Comparison of ENCODE assay signal across 20 cellular contexts in the genomic region with DNA sequence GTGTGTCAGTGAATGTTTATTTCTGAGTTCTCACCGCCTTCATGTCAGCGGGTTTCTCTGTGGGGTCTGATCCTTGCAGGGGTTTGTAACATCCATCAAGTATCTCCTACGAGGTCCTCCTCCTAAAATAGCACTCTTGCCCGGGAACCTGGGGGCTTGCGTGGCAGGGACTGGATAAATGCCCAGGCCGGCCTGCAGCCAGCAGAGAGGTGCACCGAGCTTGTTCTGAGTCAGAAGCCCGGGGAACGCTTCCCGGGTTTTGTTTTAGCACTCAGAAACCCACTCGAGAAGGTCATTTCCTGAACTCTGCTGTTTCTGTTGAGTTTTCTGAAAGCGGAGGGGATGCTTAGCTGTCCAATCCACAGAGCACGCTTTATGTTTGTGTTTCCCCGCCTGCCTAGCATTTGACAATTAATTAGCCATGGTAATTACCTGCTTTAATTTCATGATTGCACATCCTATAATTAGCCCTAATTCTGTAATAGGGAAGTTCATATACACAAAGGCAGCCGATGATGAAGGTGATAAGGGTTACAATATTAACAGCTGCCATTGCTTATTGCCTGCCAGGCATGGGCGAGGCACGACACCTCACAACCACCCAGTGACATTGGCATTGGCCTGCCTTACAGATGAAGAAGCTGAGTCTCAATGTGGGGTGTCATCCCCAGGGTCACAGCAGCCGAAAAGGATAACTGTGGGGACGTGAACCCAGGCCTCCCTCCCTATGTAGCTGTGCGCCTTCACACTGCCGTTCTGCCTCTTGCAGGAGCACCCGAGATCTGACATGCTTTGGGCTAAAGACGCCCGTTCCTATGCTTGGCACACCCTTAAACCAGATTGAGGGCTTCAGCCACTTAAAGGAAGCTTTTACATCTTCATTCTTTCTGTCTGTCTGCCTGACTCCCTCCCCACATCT.
DNase-seq lines count a peak whose midpoint lies in the region; FAIRE-seq and TF ChIP-seq lines count a peak whose summit lies in the region.
"Had no signal": no experiment of that assay in that cellular context is flagged by ENCODE, and none has a peak within 500 bp of the region (broad histone marks: within the 10 kb centered on the region; RNA-seq: fewer than 3 reads in every experiment).

No MANE protein-coding gene starts in this region.

- no peak overlapping the region for H3K27ac ChIP-seq in fibroblast of lung (ENCODE audit: insufficient read depth, low read length)
- H3K27ac ChIP-seq: neural progenitor cell, Peyer's patch, suprapubic skin had no signal

- no peaks in the 10 kb centered on the region for H3K27me3 ChIP-seq in fibroblast of lung (ENCODE audit: control insufficient read depth, insufficient read depth, low read length)
- H3K27me3 ChIP-seq: neural progenitor cell, Peyer's patch, suprapubic skin had no signal

- no peak overlapping the region for H2AFZ ChIP-seq in fibroblast of lung (ENCODE audit: low read length)
- H2AFZ ChIP-seq: neural progenitor cell had no signal

- no peaks in the 10 kb centered on the region for H4K20me1 ChIP-seq in fibroblast of lung (ENCODE audit: control insufficient read depth, extremely low read depth, insufficient read depth, low read length)

- no peak for FAIRE-seq in GM12891 (lab: Jason Lieb, UNC)
- FAIRE-seq: H54 had no signal

- peak overlapping the region; percentile 51 for H3K4me2 ChIP-seq in fibroblast of lung (ENCODE audit: extremely low read depth, insufficient read depth, low read length)
- H3K4me2 ChIP-seq: neural progenitor cell, smooth muscle cell had no signal

- H3K36me3 ChIP-seq in fibroblast of lung (ENCODE audit: control insufficient read depth, insufficient read depth, low read length): no peaks in the 10 kb centered on the region
- H3K36me3 ChIP-seq: neural progenitor cell, Peyer's patch, suprapubic skin had no signal

- TF ChIP-seq POLR2A in GM12891 (IDR thresholded peaks at IDR 0.05; ENCODE audit: low read depth, low read length): no peak

- DNase-seq in COR-L47 (lab: John Stamatoyannopoulos, UW): peak; percentile 87
- peak; percentile 9 for DNase-seq in NCI-H446 treated with DMSO at 0.1 percent for 48 hours (lab: John Stamatoyannopoulos, UW)
- peak; percentile 43 to 79 for DNase-seq in fibroblast of lung (ENCODE audit: low read depth in 2 of 2)
- DNase-seq in occipital lobe (lab: John Stamatoyannopoulos, UW): peak; percentile 12
- DNase-seq in NCI-H2227 (lab: John Stamatoyannopoulos, UW; ENCODE audit: unreplicated experiment): no peak
- no peak for DNase-seq in NCI-H526 treated with DMSO at 0.1 percent for 48 hours (lab: John Stamatoyannopoulos, UW)
- DNase-seq in inferior parietal cortex (ENCODE audit: extremely low spot score): no peak
- no peak for DNase-seq in GM12891 (ENCODE audit: insufficient read length, low spot score)
- DNase-seq: ACHN; activated CD4-positive, alpha-beta T cell treated with anti-CD3 and anti-CD28 coated beads for 36 hours; activated T-cell treated with anti-CD3 and anti-CD28 coated beads, Interleukin-2, amount 50 U/mL, for 1 hour; Calu3; Kasumi-1; mammary epithelial cell; NCI-H2227 treated with DMSO at 0.1 percent for 48 hours; Peyer's patch had no signal

- no peak for TF ChIP-seq CTCF in fibroblast of lung (conservative IDR thresholded peaks at IDR 0.05 in 1 of 2, IDR thresholded peaks at IDR 0.05 in 1 of 2; ENCODE audit: low read depth in 1 of 2, low read length in 2 of 2)

- no peaks in the 10 kb centered on the region for H3K79me2 ChIP-seq in fibroblast of lung (ENCODE audit: control insufficient read depth, insufficient read depth, low read length)

- no peak overlapping the region for H3K4me3 ChIP-seq in fibroblast of lung (replicated peaks in 1 of 4; ENCODE audit: control extremely low read depth in 1 of 4, insufficient read depth in 1 of 4, low read depth in 3 of 4, low read length in 4 of 4)
- H3K4me3 ChIP-seq: neural progenitor cell, Peyer's patch, smooth muscle cell, suprapubic skin had no signal

- no peaks in the 10 kb centered on the region for H3K4me1 ChIP-seq in fibroblast of lung (ENCODE audit: control insufficient read depth, extremely low read depth, insufficient read depth, low read length)
- H3K4me1 ChIP-seq: neural progenitor cell, suprapubic skin had no signal

- no peaks in the 10 kb centered on the region for H3K9me3 ChIP-seq in fibroblast of lung (ENCODE audit: control insufficient read depth, insufficient read depth, low read depth, low read length)
- H3K9me3 ChIP-seq: Peyer's patch, suprapubic skin had no signal

- H3K9ac ChIP-seq in fibroblast of lung (ENCODE audit: insufficient read depth, low read length): no peak overlapping the region
- H3K9ac ChIP-seq: neural progenitor cell had no signal

TF ChIP-seq in GM12891, 5 proteins besides CTCF, POLR2A, EP300 and RAD21:
- TF ChIP-seq SPI1 (IDR thresholded peaks at IDR 0.05; ENCODE audit: low read depth, low read length) (no peak), POU2F2 (IDR thresholded peaks at IDR 0.05; ENCODE audit: low read depth, low read length) (no peak)

Comparison
In these comparisons a context has a peak if more than half of its experiments do, and no peak if none do; other contexts are left out.
1. DNase-seq: peak in COR-L47 (single experiment), NCI-H446 treated with DMSO at 0.1 percent for 48 hours (single experiment), fibroblast of lung (2 of 2) and occipital lobe (single experiment); none in NCI-H2227 (single experiment), NCI-H526 treated with DMSO at 0.1 percent for 48 hours (single experiment), inferior parietal cortex (single experiment) and GM12891 (single experiment).